Comparison of ENCODE assay signal across 18 cellular contexts in genomic region chr2:159129807-159130206, GRCh38.
DNase-seq lines count a peak whose midpoint lies in the region; TF ChIP-seq lines count a peak whose summit lies in the region.
"Had no signal": no experiment of that assay in that cellular context is flagged by ENCODE, and none has a peak within 500 bp of the region (broad histone marks: within the 10 kb centered on the region; RNA-seq: fewer than 3 reads in every experiment).

No MANE protein-coding gene starts in this region.

- H4K20me1 ChIP-seq in Loucy (ENCODE audit: insufficient read depth, low read length, poor library complexity, severe bottlenecking), result no peaks in the 10 kb centered on the region

- H2AFZ ChIP-seq in Loucy (ENCODE audit: low read length), result no peak overlapping the region

- peaks cover 35% of the 10 kb centered on the region for H3K4me1 ChIP-seq in Loucy (ENCODE audit: insufficient read depth, low read length, poor library complexity, severe bottlenecking)
- peaks cover 77% of the 10 kb centered on the region for H3K4me1 ChIP-seq in SJSA1 (replicated peaks)
- H3K4me1 ChIP-seq in right atrium auricular region, result peaks cover 0 to 78% of the 10 kb centered on the region in 2 donors

- H3K36me3 ChIP-seq in Loucy (ENCODE audit: insufficient read depth, low read length), result no peaks in the 10 kb centered on the region
- peaks cover 7% of the 10 kb centered on the region; the same call in 1 of the 2 replicates for H3K36me3 ChIP-seq in SJSA1
- H3K36me3 ChIP-seq in right atrium auricular region, result no peaks in the 10 kb centered on the region

- peaks cover 2% of the 10 kb centered on the region for H3K4me1 Mint-ChIP-seq in activated T-helper 2 cell treated with anti-CD3 and anti-CD28 coated beads, Interferon-gamma antibody, Interleukin-2, Interleukin-4, amounts not matched to agents 10 μg/mL and 5 μg/mL and 100 μg/mL, durations not matched to agents 14 hours and 24 hours and 36 hours (ENCODE audit: low read depth)

- H3F3A ChIP-seq in Loucy (ENCODE audit: low read depth), result no peaks in the 10 kb centered on the region

- H3K4me2 ChIP-seq in Loucy (ENCODE audit: low read depth, low read length, poor library complexity, severe bottlenecking), result peak overlapping the region; percentile 46

- TF ChIP-seq CTCF in Loucy (conservative IDR thresholded peaks at IDR 0.05; ENCODE audit: low read length), result no peak
- no peak for TF ChIP-seq CTCF in right atrium auricular region (IDR thresholded peaks at IDR 0.05)

- no peaks in the 10 kb centered on the region for H3K79me2 ChIP-seq in Loucy (ENCODE audit: insufficient read depth, low read length)

- H3K27ac ChIP-seq in SJSA1, result peak overlapping the region; percentile 57
- peak overlapping the region; percentile 81 to 89 for H3K27ac ChIP-seq in right atrium auricular region
- no peak overlapping the region for H3K27ac ChIP-seq in substantia nigra (ENCODE audit: low read depth, low read length, poor library complexity, severe bottlenecking)
- H3K27ac ChIP-seq: body of pancreas, C4-2B had no signal

- no peak for DNase-seq in SJSA1 (ENCODE audit: low read depth in 1 of 2, low spot score in 2 of 2)
- no peak for DNase-seq in right atrium auricular region (ENCODE audit: low spot score)
- peak in 27 of 49 donors; percentile 10 to 63 (median 32) for DNase-seq in substantia nigra (lab: John Stamatoyannopoulos, UW)
- DNase-seq in activated T-helper 2 cell treated with anti-CD3 and anti-CD28 coated beads, Interferon-gamma antibody, Interleukin-2, Interleukin-4, amounts not matched to agents 10 μg/mL and 5 μg/mL and 100 μg/mL, durations not matched to agents 14 hours and 24 hours and 36 hours (ENCODE audit: low spot score), result no peak
- no peak for DNase-seq in foreskin melanocyte
- no peak for DNase-seq in HuH-7.5 (ENCODE audit: low spot score)
- DNase-seq: activated CD4-positive, CD25-positive, alpha-beta regulatory T cell treated with anti-CD3 and anti-CD28 coated beads, Interleukin-2, amount 50 U/mL, for 72 hours; activated naive CD4-positive, alpha-beta T cell treated with anti-CD3 and anti-CD28 coated beads for 36 hours; body of pancreas; effector CD8-positive, alpha-beta T cell; EL; HCEC 1CT; NCI-H1105; stimulated activated naive B cell treated with anti-CD40 and anti-IgM and Interleukin-4, amounts not matched to agents 10 μg/mL and 1 μg/mL and 100 μg/mL, for 72 hours; T-helper 1 cell had no signal

- H3K36me3 Mint-ChIP-seq in activated T-helper 2 cell treated with anti-CD3 and anti-CD28 coated beads, Interferon-gamma antibody, Interleukin-2, Interleukin-4, amounts not matched to agents 10 μg/mL and 5 μg/mL and 100 μg/mL, durations not matched to agents 14 hours and 24 hours and 36 hours (ENCODE audit: low read depth), result no peaks in the 10 kb centered on the region
- H3K36me3 Mint-ChIP-seq: stimulated activated naive B cell treated with anti-CD40 and anti-IgM and Interleukin-4, amounts not matched to agents 10 μg/mL and 1 μg/mL and 100 μg/mL, for 72 hours had no signal

- H3K27me3 ChIP-seq in Loucy (ENCODE audit: insufficient read depth, low read length, poor library complexity, severe bottlenecking) (no peaks in the 10 kb centered on the region), SJSA1 (replicated peaks) (no peaks in the 10 kb centered on the region), right atrium auricular region (no peaks in the 10 kb centered on the region)
- H3K27me3 ChIP-seq: body of pancreas had no signal

- no peak overlapping the region for H3K4me3 ChIP-seq in Loucy (ENCODE audit: low read length, poor library complexity, severe bottlenecking)
- no peak overlapping the region for H3K4me3 ChIP-seq in SJSA1
- H3K4me3 ChIP-seq in right atrium auricular region, result no peak overlapping the region
- H3K4me3 ChIP-seq: body of pancreas had no signal

- H3K9ac ChIP-seq in Loucy (ENCODE audit: low read depth, low read length, poor library complexity, severe bottlenecking), result peak overlapping the region; percentile 21

- no peak overlapping the region for H3K27ac Mint-ChIP-seq in activated T-helper 2 cell treated with anti-CD3 and anti-CD28 coated beads, Interferon-gamma antibody, Interleukin-2, Interleukin-4, amounts not matched to agents 10 μg/mL and 5 μg/mL and 100 μg/mL, durations not matched to agents 14 hours and 24 hours and 36 hours
- H3K27ac Mint-ChIP-seq: activated naive CD4-positive, alpha-beta T cell treated with anti-CD3 and anti-CD28 coated beads for 36 hours; IgD-negative memory B cell had no signal

- H3K9me3 ChIP-seq in Loucy (ENCODE audit: insufficient read depth, low read depth, low read length) (no peaks in the 10 kb centered on the region), SJSA1 (replicated peaks) (no peaks in the 10 kb centered on the region), right atrium auricular region (no peaks in the 10 kb centered on the region)
- H3K9me3 ChIP-seq: body of pancreas had no signal

- H3K4me3 Mint-ChIP-seq in activated T-helper 2 cell treated with anti-CD3 and anti-CD28 coated beads, Interferon-gamma antibody, Interleukin-2, Interleukin-4, amounts not matched to agents 10 μg/mL and 5 μg/mL and 100 μg/mL, durations not matched to agents 14 hours and 24 hours and 36 hours (ENCODE audit: low read depth), result no peak overlapping the region
- H3K4me3 Mint-ChIP-seq: activated naive CD4-positive, alpha-beta T cell treated with anti-CD3 and anti-CD28 coated beads for 36 hours; IgD-negative memory B cell; stimulated activated naive B cell treated with anti-CD40 and anti-IgM and Interleukin-4, amounts not matched to agents 10 μg/mL and 1 μg/mL and 100 μg/mL, for 72 hours had no signal

- no peaks in the 10 kb centered on the region for H3K27me3 Mint-ChIP-seq in activated T-helper 2 cell treated with anti-CD3 and anti-CD28 coated beads, Interferon-gamma antibody, Interleukin-2, Interleukin-4, amounts not matched to agents 10 μg/mL and 5 μg/mL and 100 μg/mL, durations not matched to agents 14 hours and 24 hours and 36 hours (ENCODE audit: low read depth)

- H3K9me2 ChIP-seq in Loucy (replicated peaks; ENCODE audit: low read depth, low read length), result no peaks in the 10 kb centered on the region

- intact Hi-C loops in activated T-helper 2 cell treated with anti-CD3 and anti-CD28 coated beads, Interferon-gamma antibody, Interleukin-2, Interleukin-4, amounts not matched to agents 10 μg/mL and 5 μg/mL and 100 μg/mL, durations not matched to agents 14 hours and 24 hours and 36 hours (cut with micrococcal nuclease), result no loop called here

- no peaks in the 10 kb centered on the region for H3K9me3 Mint-ChIP-seq in activated T-helper 2 cell treated with anti-CD3 and anti-CD28 coated beads, Interferon-gamma antibody, Interleukin-2, Interleukin-4, amounts not matched to agents 10 μg/mL and 5 μg/mL and 100 μg/mL, durations not matched to agents 14 hours and 24 hours and 36 hours
- H3K9me3 Mint-ChIP-seq: activated naive CD4-positive, alpha-beta T cell treated with anti-CD3 and anti-CD28 coated beads for 36 hours; stimulated activated naive B cell treated with anti-CD40 and anti-IgM and Interleukin-4, amounts not matched to agents 10 μg/mL and 1 μg/mL and 100 μg/mL, for 72 hours had no signal

Comparison
In these comparisons a context has a peak if more than half of its experiments do, and no peak if none do; other contexts are left out.
1. DNase-seq: peak in substantia nigra (27 of 49); none in SJSA1 (0 of 2), right atrium auricular region (single experiment), activated T-helper 2 cell treated with anti-CD3 and anti-CD28 coated beads, Interferon-gamma antibody, Interleukin-2, Interleukin-4, amounts not matched to agents 10 μg/mL and 5 μg/mL and 100 μg/mL, durations not matched to agents 14 hours and 24 hours and 36 hours (single experiment), foreskin melanocyte (single experiment) and HuH-7.5 (single experiment).